Comparison of ENCODE assay signal across 2 cellular contexts in the genomic region with DNA sequence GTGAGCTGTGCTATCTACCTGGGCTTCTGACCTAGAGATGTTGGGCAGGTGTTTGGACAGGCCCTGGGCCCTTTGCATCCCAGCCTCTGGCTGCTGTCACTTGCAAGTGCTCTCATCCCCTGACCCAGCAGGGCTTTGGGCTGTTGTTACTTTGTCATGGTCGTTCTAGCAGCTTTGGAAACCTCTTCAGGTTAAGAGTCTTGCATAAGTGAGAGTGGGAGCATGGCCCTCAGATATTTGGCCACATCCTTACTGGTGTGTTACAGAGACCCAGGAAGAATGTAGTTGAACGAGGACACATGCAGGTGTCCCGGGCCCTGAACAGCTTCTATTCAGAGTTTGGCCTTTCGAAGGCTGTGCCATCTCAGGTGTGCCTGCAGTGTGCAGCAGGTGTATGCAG.
TF ChIP-seq lines count a peak whose summit lies in the region.

No MANE protein-coding gene starts in this region.

TF ChIP-seq in IMR-90, 13 proteins besides CTCF, POLR2A, EP300 and RAD21:
- no peak for TF ChIP-seq MAZ (IDR thresholded peaks at IDR 0.05; ENCODE audit: borderline replicate concordance, low read depth, low read length)
- TF ChIP-seq RCOR1 (IDR thresholded peaks at IDR 0.05; ENCODE audit: insufficient replicate concordance, low read length): no peak
- TF ChIP-seq CHD1 (IDR thresholded peaks at IDR 0.05; ENCODE audit: low read depth, low read length): no peak
- TF ChIP-seq, protein P1, sequence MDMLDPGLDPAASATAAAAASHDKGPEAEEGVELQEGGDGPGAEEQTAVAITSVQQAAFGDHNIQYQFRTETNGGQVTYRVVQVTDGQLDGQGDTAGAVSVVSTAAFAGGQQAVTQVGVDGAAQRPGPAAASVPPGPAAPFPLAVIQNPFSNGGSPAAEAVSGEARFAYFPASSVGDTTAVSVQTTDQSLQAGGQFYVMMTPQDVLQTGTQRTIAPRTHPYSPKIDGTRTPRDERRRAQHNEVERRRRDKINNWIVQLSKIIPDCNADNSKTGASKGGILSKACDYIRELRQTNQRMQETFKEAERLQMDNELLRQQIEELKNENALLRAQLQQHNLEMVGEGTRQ (IDR thresholded peaks at IDR 0.05; ENCODE audit: low read depth, low read length): no peak
- TF ChIP-seq, protein P2, sequence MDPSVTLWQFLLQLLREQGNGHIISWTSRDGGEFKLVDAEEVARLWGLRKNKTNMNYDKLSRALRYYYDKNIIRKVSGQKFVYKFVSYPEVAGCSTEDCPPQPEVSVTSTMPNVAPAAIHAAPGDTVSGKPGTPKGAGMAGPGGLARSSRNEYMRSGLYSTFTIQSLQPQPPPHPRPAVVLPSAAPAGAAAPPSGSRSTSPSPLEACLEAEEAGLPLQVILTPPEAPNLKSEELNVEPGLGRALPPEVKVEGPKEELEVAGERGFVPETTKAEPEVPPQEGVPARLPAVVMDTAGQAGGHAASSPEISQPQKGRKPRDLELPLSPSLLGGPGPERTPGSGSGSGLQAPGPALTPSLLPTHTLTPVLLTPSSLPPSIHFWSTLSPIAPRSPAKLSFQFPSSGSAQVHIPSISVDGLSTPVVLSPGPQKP (IDR thresholded peaks at IDR 0.05; ENCODE audit: borderline replicate concordance, low read depth, low read length): no peak
- no peak for TF ChIP-seq CEBPB (IDR thresholded peaks at IDR 0.05; ENCODE audit: low read depth, low read length)
- no peak for TF ChIP-seq NFE2L2 (IDR thresholded peaks at IDR 0.05; ENCODE audit: low read depth, low read length)
- TF ChIP-seq SMC3 (IDR thresholded peaks at IDR 0.05; ENCODE audit: low read depth, low read length): no peak
- no peak for TF ChIP-seq MAFK (IDR thresholded peaks at IDR 0.05; ENCODE audit: low read depth, low read length)
- TF ChIP-seq MXI1 (IDR thresholded peaks at IDR 0.05; ENCODE audit: borderline replicate concordance, low read depth, low read length): no peak
- TF ChIP-seq FOS (IDR thresholded peaks at IDR 0.05; ENCODE audit: low read depth, low read length): no peak
- TF ChIP-seq BHLHE40 (IDR thresholded peaks at IDR 0.05; ENCODE audit: low read depth, low read length): no peak
- no peak for TF ChIP-seq RFX5 (IDR thresholded peaks at IDR 0.05; ENCODE audit: low read depth, low read length)

TF ChIP-seq in GM12878, 131 proteins besides CTCF, POLR2A, EP300 and RAD21:
- TF ChIP-seq CEBPZ (IDR thresholded peaks at IDR 0.05; ENCODE audit: low read depth, low read length): no peak
- no peak for TF ChIP-seq JUND (IDR thresholded peaks at IDR 0.05; ENCODE audit: low read depth, low read length)
- no peak for TF ChIP-seq HDGF (IDR thresholded peaks at IDR 0.05)
- no peak for TF ChIP-seq LARP7 (IDR thresholded peaks at IDR 0.05)
- TF ChIP-seq E2F8 (IDR thresholded peaks at IDR 0.05; ENCODE audit: low read depth, partially characterized antibody): no peak
- no peak for TF ChIP-seq CUX1 (IDR thresholded peaks at IDR 0.05; ENCODE audit: insufficient replicate concordance, low read depth, low read length)
- TF ChIP-seq BCL11A (IDR thresholded peaks at IDR 0.05; ENCODE audit: low read depth, low read length): no peak
- no peak for TF ChIP-seq TARDBP (IDR thresholded peaks at IDR 0.05; ENCODE audit: borderline replicate concordance)
- no peak for TF ChIP-seq RBBP5 (conservative IDR thresholded peaks at IDR 0.05)
- no peak for TF ChIP-seq TAF1 (IDR thresholded peaks at IDR 0.05; ENCODE audit: borderline replicate concordance, low read depth, low read length)
- no peak for TF ChIP-seq ZBED1 (IDR thresholded peaks at IDR 0.05; ENCODE audit: borderline replicate concordance)
- TF ChIP-seq ZBTB4 (CRISPR knock-in tag; IDR thresholded peaks at IDR 0.05): no peak
- TF ChIP-seq, protein P3, sequence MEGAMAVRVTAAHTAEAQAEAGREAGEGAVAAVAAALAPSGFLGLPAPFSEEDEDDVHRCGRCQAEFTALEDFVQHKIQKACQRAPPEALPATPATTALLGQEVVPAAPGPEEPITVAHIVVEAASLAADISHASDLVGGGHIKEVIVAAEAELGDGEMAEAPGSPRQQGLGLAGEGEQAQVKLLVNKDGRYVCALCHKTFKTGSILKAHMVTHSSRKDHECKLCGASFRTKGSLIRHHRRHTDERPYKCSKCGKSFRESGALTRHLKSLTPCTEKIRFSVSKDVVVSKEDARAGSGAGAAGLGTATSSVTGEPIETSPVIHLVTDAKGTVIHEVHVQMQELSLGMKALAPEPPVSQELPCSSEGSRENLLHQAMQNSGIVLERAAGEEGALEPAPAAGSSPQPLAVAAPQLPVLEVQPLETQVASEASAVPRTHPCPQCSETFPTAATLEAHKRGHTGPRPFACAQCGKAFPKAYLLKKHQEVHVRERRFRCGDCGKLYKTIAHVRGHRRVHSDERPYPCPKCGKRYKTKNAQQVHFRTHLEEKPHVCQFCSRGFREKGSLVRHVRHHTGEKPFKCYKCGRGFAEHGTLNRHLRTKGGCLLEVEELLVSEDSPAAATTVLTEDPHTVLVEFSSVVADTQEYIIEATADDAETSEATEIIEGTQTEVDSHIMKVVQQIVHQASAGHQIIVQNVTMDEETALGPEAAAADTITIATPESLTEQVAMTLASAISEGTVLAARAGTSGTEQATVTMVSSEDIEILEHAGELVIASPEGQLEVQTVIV (IDR thresholded peaks at IDR 0.05; ENCODE audit: borderline replicate concordance, partially characterized antibody): no peak
- no peak for TF ChIP-seq ZBTB33 (IDR thresholded peaks at IDR 0.05)
- no peak for TF ChIP-seq MXI1 (IDR thresholded peaks at IDR 0.05; ENCODE audit: low read depth, low read length)
- TF ChIP-seq MTA2 (IDR thresholded peaks at IDR 0.05; ENCODE audit: low read depth): no peak
- TF ChIP-seq RAD51 (IDR thresholded peaks at IDR 0.05): no peak
